8 cellular contexts compared by ENCODE assay signal in the genomic region with DNA sequence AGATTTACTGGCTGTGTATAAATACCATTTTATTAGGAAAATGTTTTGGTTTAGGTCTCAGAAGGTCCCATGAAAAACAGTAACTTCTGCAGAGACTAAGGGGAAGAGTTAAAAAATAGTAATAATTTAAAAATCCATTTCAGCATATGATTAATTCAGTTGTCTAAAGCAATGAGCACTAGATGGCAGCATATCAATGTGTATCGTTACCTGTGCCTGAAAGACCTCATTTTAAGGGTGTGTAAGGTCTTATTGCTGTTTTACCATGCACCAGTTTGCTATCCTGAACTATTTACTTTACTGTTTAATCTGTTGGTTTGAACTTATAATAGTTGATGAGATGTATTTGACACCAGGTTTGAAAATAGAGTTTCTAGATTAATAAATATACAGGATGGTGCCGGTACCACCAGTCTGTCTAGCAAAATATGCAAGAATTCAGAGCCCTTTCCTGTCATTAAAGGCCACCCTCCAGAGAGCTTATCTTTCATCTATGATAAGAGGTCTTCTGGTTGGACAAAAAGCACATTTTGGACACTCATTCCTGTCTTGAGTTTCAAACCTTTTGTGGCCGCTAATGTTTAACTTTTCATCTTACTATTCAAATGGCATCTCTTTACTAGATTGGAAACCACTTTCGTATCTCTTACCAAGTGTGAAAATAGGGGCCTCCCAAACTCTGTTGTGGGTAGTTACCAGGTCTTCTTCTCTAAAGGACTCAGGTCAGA. TPM values are rescaled to one million over a fixed set of nuclear protein-coding genes. Genes with fewer than 3 reads are reported as not detected.
A peak's percentile ranks its signal among the peaks of the same experiment; 100 is the strongest.
DNase-seq lines count a peak whose midpoint lies in the region; ATAC-seq, FAIRE-seq and TF ChIP-seq lines count a peak whose summit lies in the region.

No MANE protein-coding gene starts in this region.

- ATAC-seq in SK-N-SH treated with all-trans-retinoic acid at 6 μM for 48 hours (peak; percentile 84), pancreas (peak; percentile 86 to 94 (median 93))

- H3K36me3 ChIP-seq in esophagus squamous epithelium (no peaks in the 10 kb centered on the region), pancreas (no peaks in the 10 kb centered on the region)

- no peaks in the 10 kb centered on the region for H3K27me3 ChIP-seq in esophagus squamous epithelium
- H3K27me3 ChIP-seq in pancreas = no peaks in the 10 kb centered on the region

- TF ChIP-seq CTCF in GM10266 (IDR thresholded peaks at IDR 0.05; ENCODE audit: control insufficient read depth, insufficient read depth, low read depth, missing control alignments) = peak; percentile 44
- TF ChIP-seq CTCF in HFF-Myc (IDR thresholded peaks at IDR 0.05; ENCODE audit: low read depth, low read length, missing control alignments) = peak; percentile 33
- peak; percentile 40 to 62 (median 44) for TF ChIP-seq CTCF in esophagus squamous epithelium (IDR thresholded peaks at IDR 0.05)
- peak in 3 of 4 donors; percentile 16 to 39 (median 25) for TF ChIP-seq CTCF in pancreas (IDR thresholded peaks at IDR 0.05)

- H3K4me1 ChIP-seq in esophagus squamous epithelium (no peaks in the 10 kb centered on the region), pancreas (peaks cover 8 to 21% (median 20%) of the 10 kb centered on the region in 3 donors)

- FAIRE-seq in pancreas (lab: Jason Lieb, UNC) = peak; percentile 77

- TF ChIP-seq POLR2A in esophagus squamous epithelium (IDR thresholded peaks at IDR 0.05) = no peak

- 56 to 63% methylated on average over 4 of the region's 4 CpGs for WGBS in esophagus squamous epithelium, 2 donors
- 34 to 39% methylated on average over 4 of the region's 4 CpGs for WGBS in pancreas, 2 donors

- intact Hi-C loops in esophagus squamous epithelium (cut with DNase I) (no loop called here), pancreas (cut with DNase I) (no loop called here)

- no peaks in the 10 kb centered on the region for H3K9me3 ChIP-seq in esophagus squamous epithelium
- no peaks in the 10 kb centered on the region for H3K9me3 ChIP-seq in pancreas

- H3K27ac ChIP-seq in esophagus squamous epithelium (no peak overlapping the region), pancreas (peak overlapping the region in 2 of 4 donors; percentile 62 to 70)

- DNase-seq in AG08395 (ENCODE audit: low spot score) (peak; percentile 39), GM10266 (ENCODE audit: extremely low spot score) (peak; percentile 34), HFF-Myc (ENCODE audit: extremely low read depth, low read depth) (peak; percentile 40), M059J (ENCODE audit: low read depth) (peak; percentile 70), esophagus squamous epithelium (lab: John Stamatoyannopoulos, UW) (no peak), pancreas (no peak), globus pallidus (ENCODE audit: low spot score) (no peak)

- H3K4me3 ChIP-seq in HFF-Myc (replicated peaks; ENCODE audit: low read depth, low read length) = no peak overlapping the region
- H3K4me3 ChIP-seq in esophagus squamous epithelium = no peak overlapping the region
- H3K4me3 ChIP-seq in pancreas = no peak overlapping the region

TF ChIP-seq in SK-N-SH treated with all-trans-retinoic acid at 6 μM for 48 hours, 23 proteins besides CTCF, POLR2A, EP300 and RAD21 (continues in another document):
- TF ChIP-seq, protein P1, sequence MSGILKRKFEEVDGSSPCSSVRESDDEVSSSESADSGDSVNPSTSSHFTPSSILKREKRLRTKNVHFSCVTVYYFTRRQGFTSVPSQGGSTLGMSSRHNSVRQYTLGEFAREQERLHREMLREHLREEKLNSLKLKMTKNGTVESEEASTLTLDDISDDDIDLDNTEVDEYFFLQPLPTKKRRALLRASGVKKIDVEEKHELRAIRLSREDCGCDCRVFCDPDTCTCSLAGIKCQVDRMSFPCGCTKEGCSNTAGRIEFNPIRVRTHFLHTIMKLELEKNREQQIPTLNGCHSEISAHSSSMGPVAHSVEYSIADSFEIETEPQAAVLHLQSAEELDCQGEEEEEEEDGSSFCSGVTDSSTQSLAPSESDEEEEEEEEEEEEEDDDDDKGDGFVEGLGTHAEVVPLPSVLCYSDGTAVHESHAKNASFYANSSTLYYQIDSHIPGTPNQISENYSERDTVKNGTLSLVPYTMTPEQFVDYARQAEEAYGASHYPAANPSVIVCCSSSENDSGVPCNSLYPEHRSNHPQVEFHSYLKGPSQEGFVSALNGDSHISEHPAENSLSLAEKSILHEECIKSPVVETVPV (CRISPR knock-in tag; IDR thresholded peaks at IDR 0.05) = no peak
- TF ChIP-seq ZFP30 (CRISPR knock-in tag; IDR thresholded peaks at IDR 0.05) (no peak), ESRRG (CRISPR knock-in tag; IDR thresholded peaks at IDR 0.05) (no peak), ZNF565 (CRISPR knock-in tag; conservative IDR thresholded peaks at IDR 0.05; ENCODE audit: low read depth) (no peak), BACH2 (CRISPR knock-in tag; IDR thresholded peaks at IDR 0.05; ENCODE audit: borderline replicate concordance) (no peak), TCF4 (CRISPR knock-in tag; IDR thresholded peaks at IDR 0.05; ENCODE audit: borderline replicate concordance) (no peak), ZFP3 (CRISPR knock-in tag; IDR thresholded peaks at IDR 0.05) (no peak), OSR1 (CRISPR knock-in tag; IDR thresholded peaks at IDR 0.05) (no peak), SNAI2 (CRISPR knock-in tag; IDR thresholded peaks at IDR 0.05) (no peak), ZNF70 (CRISPR knock-in tag; IDR thresholded peaks at IDR 0.05) (no peak), PPARA (CRISPR knock-in tag; IDR thresholded peaks at IDR 0.05; ENCODE audit: borderline replicate concordance) (no peak)
- TF ChIP-seq, protein P2, sequence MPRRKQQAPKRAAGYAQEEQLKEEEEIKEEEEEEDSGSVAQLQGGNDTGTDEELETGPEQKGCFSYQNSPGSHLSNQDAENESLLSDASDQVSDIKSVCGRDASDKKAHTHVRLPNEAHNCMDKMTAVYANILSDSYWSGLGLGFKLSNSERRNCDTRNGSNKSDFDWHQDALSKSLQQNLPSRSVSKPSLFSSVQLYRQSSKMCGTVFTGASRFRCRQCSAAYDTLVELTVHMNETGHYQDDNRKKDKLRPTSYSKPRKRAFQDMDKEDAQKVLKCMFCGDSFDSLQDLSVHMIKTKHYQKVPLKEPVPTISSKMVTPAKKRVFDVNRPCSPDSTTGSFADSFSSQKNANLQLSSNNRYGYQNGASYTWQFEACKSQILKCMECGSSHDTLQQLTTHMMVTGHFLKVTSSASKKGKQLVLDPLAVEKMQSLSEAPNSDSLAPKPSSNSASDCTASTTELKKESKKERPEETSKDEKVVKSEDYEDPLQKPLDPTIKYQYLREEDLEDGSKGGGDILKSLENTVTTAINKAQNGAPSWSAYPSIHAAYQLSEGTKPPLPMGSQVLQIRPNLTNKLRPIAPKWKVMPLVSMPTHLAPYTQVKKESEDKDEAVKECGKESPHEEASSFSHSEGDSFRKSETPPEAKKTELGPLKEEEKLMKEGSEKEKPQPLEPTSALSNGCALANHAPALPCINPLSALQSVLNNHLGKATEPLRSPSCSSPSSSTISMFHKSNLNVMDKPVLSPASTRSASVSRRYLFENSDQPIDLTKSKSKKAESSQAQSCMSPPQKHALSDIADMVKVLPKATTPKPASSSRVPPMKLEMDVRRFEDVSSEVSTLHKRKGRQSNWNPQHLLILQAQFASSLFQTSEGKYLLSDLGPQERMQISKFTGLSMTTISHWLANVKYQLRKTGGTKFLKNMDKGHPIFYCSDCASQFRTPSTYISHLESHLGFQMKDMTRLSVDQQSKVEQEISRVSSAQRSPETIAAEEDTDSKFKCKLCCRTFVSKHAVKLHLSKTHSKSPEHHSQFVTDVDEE (CRISPR knock-in tag; IDR thresholded peaks at IDR 0.05) = no peak
- TF ChIP-seq, protein P3, sequence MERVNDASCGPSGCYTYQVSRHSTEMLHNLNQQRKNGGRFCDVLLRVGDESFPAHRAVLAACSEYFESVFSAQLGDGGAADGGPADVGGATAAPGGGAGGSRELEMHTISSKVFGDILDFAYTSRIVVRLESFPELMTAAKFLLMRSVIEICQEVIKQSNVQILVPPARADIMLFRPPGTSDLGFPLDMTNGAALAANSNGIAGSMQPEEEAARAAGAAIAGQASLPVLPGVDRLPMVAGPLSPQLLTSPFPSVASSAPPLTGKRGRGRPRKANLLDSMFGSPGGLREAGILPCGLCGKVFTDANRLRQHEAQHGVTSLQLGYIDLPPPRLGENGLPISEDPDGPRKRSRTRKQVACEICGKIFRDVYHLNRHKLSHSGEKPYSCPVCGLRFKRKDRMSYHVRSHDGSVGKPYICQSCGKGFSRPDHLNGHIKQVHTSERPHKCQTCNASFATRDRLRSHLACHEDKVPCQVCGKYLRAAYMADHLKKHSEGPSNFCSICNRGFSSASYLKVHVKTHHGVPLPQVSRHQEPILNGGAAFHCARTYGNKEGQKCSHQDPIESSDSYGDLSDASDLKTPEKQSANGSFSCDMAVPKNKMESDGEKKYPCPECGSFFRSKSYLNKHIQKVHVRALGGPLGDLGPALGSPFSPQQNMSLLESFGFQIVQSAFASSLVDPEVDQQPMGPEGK (CRISPR knock-in tag; IDR thresholded peaks at IDR 0.05; ENCODE audit: borderline replicate concordance) = no peak
- TF ChIP-seq, protein P4, sequence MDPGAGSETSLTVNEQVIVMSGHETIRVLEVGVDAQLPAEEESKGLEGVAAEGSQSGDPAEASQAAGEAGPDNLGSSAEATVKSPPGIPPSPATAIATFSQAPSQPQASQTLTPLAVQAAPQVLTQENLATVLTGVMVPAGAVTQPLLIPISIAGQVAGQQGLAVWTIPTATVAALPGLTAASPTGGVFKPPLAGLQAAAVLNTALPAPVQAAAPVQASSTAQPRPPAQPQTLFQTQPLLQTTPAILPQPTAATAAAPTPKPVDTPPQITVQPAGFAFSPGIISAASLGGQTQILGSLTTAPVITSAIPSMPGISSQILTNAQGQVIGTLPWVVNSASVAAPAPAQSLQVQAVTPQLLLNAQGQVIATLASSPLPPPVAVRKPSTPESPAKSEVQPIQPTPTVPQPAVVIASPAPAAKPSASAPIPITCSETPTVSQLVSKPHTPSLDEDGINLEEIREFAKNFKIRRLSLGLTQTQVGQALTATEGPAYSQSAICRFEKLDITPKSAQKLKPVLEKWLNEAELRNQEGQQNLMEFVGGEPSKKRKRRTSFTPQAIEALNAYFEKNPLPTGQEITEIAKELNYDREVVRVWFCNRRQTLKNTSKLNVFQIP (CRISPR knock-in tag; IDR thresholded peaks at IDR 0.05; ENCODE audit: borderline replicate concordance, low read depth) = no peak

RNA-seq across cellular contexts. Expression of a gene that starts 8.9 kb away (rescaled TPM):
- total RNA-seq in M059J (2014; rRNA removed; shearing (Covaris generic)) = 9.6 and 11.9 TPM in 2 replicates
- total RNA-seq in esophagus squamous epithelium (10 to 100 TPM in 2 of 4 donors, 1 to 10 TPM in 2; 4.5 to 24.2 (median 7.6) TPM), pancreas (10 to 100 TPM; 10.6 to 21.3 (median 16.5) TPM)
- polyA plus RNA-seq in pancreas = 10 to 100 TPM; 12.5 to 24.8 TPM

Comparison
In these comparisons a context has a peak if more than half of its experiments do, and no peak if none do; other contexts are left out.
1. DNase-seq: peak in AG08395 (single experiment), GM10266 (single experiment), HFF-Myc (single experiment) and M059J (single experiment); none in esophagus squamous epithelium (single experiment), pancreas (0 of 6) and globus pallidus (single experiment).
2. Peak in every context shown above with its lines, with median percentiles within 50 percentile points of each other: CTCF ChIP-seq.